34 cellular contexts compared by ENCODE assay signal in genomic region chr5:121304838-121305237, GRCh38.
"Had no signal": no experiment of that assay in that cellular context is flagged by ENCODE, and none has a peak within 500 bp of the region (broad histone marks: within the 10 kb centered on the region; RNA-seq: fewer than 3 reads in every experiment).

No MANE protein-coding gene starts in this region.

- H3K4me1 ChIP-seq: adrenal gland, body of pancreas, breast epithelium had no signal

- ATAC-seq: activated CD8-positive, alpha-beta T cell treated with anti-CD3 and anti-CD28 coated beads for 36 hours; activated naive CD4-positive, alpha-beta T cell treated with anti-CD3 and anti-CD28 coated beads, Interleukin-2, amount 50 U/mL, for 72 hours; activated T-cell treated with anti-CD3 and anti-CD28 coated beads, Interleukin-2, amount 50 U/mL, for 4 hours; activated T-cell treated with anti-CD3 and anti-CD28 coated beads, Interleukin-2, amount 50 U/mL, for 72 hours; activated T-helper 17 cell treated with anti-CD3 and anti-CD28 coated beads, Interleukin-2, amount 50 U/mL, for 72 hours; body of pancreas had no signal

- H3K9me3 ChIP-seq: body of pancreas, breast epithelium had no signal

- H3K27ac ChIP-seq: adrenal gland, body of pancreas, brain microvascular endothelial cell, breast epithelium, VCaP had no signal

- FAIRE-seq: astrocyte, colon, TTC549 had no signal

- DNase-seq: activated B cell treated with CpG ODN at 0.5 μM for 24 hours; activated CD4-positive, alpha-beta memory T cell treated with anti-CD3 and anti-CD28 coated beads for 36 hours; activated CD4-positive, alpha-beta T cell treated with anti-CD3 and anti-CD28 coated beads for 4 hours; activated CD4-positive, alpha-beta T cell treated with anti-CD3 and anti-CD28 coated beads, Interleukin-2, amount 10 ng/mL, durations not matched to agents 24 days and 14 days; activated CD4-positive, alpha-beta T cell treated with anti-CD3 and anti-CD28 coated beads, Interleukin-2, amount 50 U/mL, for 1 hour; activated CD4-positive, alpha-beta T cell treated with anti-CD3 and anti-CD28 coated beads, Interleukin-2, amount 50 U/mL, for 4 hours; activated CD4-positive, CD25-positive, alpha-beta regulatory T cell treated with anti-CD3 and anti-CD28 coated beads, Interleukin-2, amount 50 U/mL, for 72 hours; activated CD8-positive, alpha-beta memory T cell treated with anti-CD3 and anti-CD28 coated beads, Interleukin-2, amount 50 U/mL, for 4 hours; activated CD8-positive, alpha-beta T cell treated with anti-CD3 and anti-CD28 coated beads for 36 hours; activated effector memory CD4-positive, alpha-beta T cell treated with anti-CD3 and anti-CD28 coated beads, Interleukin-2, amount 50 U/mL, for 16 hours; activated gamma-delta T cell treated with Interleukin-2 at 50 U/mL for 16 hours; activated naive CD4-positive, alpha-beta T cell; activated naive CD4-positive, alpha-beta T cell treated with anti-CD3 and anti-CD28 coated beads for 36 hours; activated naive CD4-positive, alpha-beta T cell treated with anti-CD3 and anti-CD28 coated beads, Interleukin-2, amount 50 U/mL, for 16 hours; activated naive CD8-positive, alpha-beta T cell treated with anti-CD3 and anti-CD28 coated beads for 36 hours; activated T-cell treated with anti-CD3 and anti-CD28 coated beads for 4 hours; activated T-cell treated with anti-CD3 and anti-CD28 coated beads, Interleukin-2, amount 50 U/mL, for 1 hour; activated T-cell treated with anti-CD3 and anti-CD28 coated beads, Interleukin-2, amount 50 U/mL, for 4 hours; activated T-cell treated with anti-CD3 and anti-CD28 coated beads, Interleukin-2, amount 50 U/mL, for 72 hours; adrenal gland; amniotic stem cell; aorta; body of pancreas; brain microvascular endothelial cell; central memory CD4-positive, alpha-beta T cell; T-helper 2 cell; T-helper 9 cell had no signal

- H3K36me3 ChIP-seq: adrenal gland, brain microvascular endothelial cell, breast epithelium had no signal

- H3K4me3 ChIP-seq: adrenal gland, body of pancreas, breast epithelium had no signal

- H3K27me3 ChIP-seq: adrenal gland, body of pancreas, brain microvascular endothelial cell, breast epithelium had no signal
